Comparison of ENCODE assay signal across 24 cellular contexts in the genomic region with DNA sequence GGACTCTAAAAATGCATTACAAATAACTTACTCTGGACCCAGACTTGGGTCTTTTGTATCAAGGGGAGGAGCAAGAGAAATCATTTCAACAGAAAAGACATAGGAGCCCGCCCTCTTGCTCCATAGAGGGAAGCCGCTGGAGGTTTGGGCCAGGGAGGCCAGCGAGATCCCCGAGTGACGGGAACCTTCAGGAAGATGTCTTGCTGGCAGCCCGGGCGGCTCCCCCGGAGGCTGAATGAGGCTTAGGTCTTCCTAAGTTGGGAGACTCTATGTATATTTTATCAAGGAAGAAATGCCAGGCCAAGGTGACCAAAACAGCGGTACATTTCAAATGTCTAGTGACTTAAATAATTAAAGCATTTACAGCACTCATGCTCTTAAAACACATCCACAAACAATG.
DNase-seq lines count a peak whose midpoint lies in the region; ATAC-seq and TF ChIP-seq lines count a peak whose summit lies in the region.
"Had no signal": no experiment of that assay in that cellular context is flagged by ENCODE, and none has a peak within 500 bp of the region (broad histone marks: within the 10 kb centered on the region; RNA-seq: fewer than 3 reads in every experiment).

No MANE protein-coding gene starts in this region.

- no peak overlapping the region for H2AFZ ChIP-seq in H9 (ENCODE audit: low read length)

- no peaks in the 10 kb centered on the region for H3K9me3 ChIP-seq in BLaER1
- H3K9me3 ChIP-seq in H9 (ENCODE audit: control insufficient read depth, low read depth, low read length): no peaks in the 10 kb centered on the region
- H3K9me3 ChIP-seq in endodermal cell (ENCODE audit: control insufficient read depth, low read length): no peaks in the 10 kb centered on the region

- no peaks in the 10 kb centered on the region for H3K23me2 ChIP-seq in H9 (ENCODE audit: insufficient read length, low read depth, low read length, poor library complexity, severe bottlenecking)

- H3K27me3 ChIP-seq in BLaER1 (no peaks in the 10 kb centered on the region; the same call in 1 of the 2 replicates), H9 (ENCODE audit: insufficient read depth, low read length) (no peaks in the 10 kb centered on the region), endodermal cell (ENCODE audit: control insufficient read depth, insufficient read depth, low read length, poor library complexity, severe bottlenecking) (no peaks in the 10 kb centered on the region)

- no peak overlapping the region for H2AK5ac ChIP-seq in H9 (ENCODE audit: insufficient read length, low read length)

- H3K27me3 Mint-ChIP-seq in H9 (ENCODE audit: low read depth) (no peaks in the 10 kb centered on the region; the same call in 1 of the 2 replicates), endodermal cell (ENCODE audit: insufficient read depth) (no peaks in the 10 kb centered on the region)
- H3K27me3 Mint-ChIP-seq in activated CD4-positive, alpha-beta T cell treated with anti-CD3 and anti-CD28 coated beads for 36 hours: peaks cover 13% of the 10 kb centered on the region

- no peak overlapping the region for H2BK120ac ChIP-seq in H9 (ENCODE audit: low read depth, low read length, poor library complexity, severe bottlenecking)

- CTCF ChIA-PET in activated CD4-positive, alpha-beta T cell treated with anti-CD3 and anti-CD28 coated beads for 36 hours (lab: Charles Lee): no interaction called here

- H2BK15ac ChIP-seq in H9 (ENCODE audit: low read depth, low read length): no peak overlapping the region

- no peak overlapping the region for H3K18ac ChIP-seq in H9 (ENCODE audit: insufficient read length, low read depth, low read length)

- H3K4me1 Mint-ChIP-seq in H9 (peaks cover 24 to 26% of the 10 kb centered on the region in 2 experiments), endodermal cell (peaks cover 4% of the 10 kb centered on the region)
- no peaks in the 10 kb centered on the region for H3K4me1 Mint-ChIP-seq in activated CD4-positive, alpha-beta T cell treated with anti-CD3 and anti-CD28 coated beads for 36 hours
- H3K4me1 Mint-ChIP-seq: CD8-positive, alpha-beta memory T cell had no signal

- no peak overlapping the region for H3K4me3 ChIP-seq in BLaER1
- H3K4me3 ChIP-seq in endodermal cell (ENCODE audit: low read length): no peak overlapping the region

- H3K4me3 Mint-ChIP-seq in H9 (no peak overlapping the region), endodermal cell (no peak overlapping the region)
- H3K4me3 Mint-ChIP-seq in activated CD4-positive, alpha-beta T cell treated with anti-CD3 and anti-CD28 coated beads for 36 hours: no peak overlapping the region
- H3K4me3 Mint-ChIP-seq: CD8-positive, alpha-beta memory T cell had no signal

- 0 out of 7 replicates have a peak overlapping the region, but pooled peaks of 1 of the 3 experiments have one; percentile 23 for H3K27ac Mint-ChIP-seq in H9
- peak overlapping the region; percentile 39 for H3K27ac Mint-ChIP-seq in endodermal cell
- no peak overlapping the region for H3K27ac Mint-ChIP-seq in activated CD4-positive, alpha-beta T cell treated with anti-CD3 and anti-CD28 coated beads for 36 hours
- H3K27ac Mint-ChIP-seq: CD8-positive, alpha-beta memory T cell had no signal

- no peak for ATAC-seq in GM21360 (IDR thresholded peaks at IDR 0.05; ENCODE audit: unreplicated experiment)
- no peak for ATAC-seq in activated CD4-positive, alpha-beta T cell treated with anti-CD3 and anti-CD28 coated beads for 36 hours

- H3T11ph ChIP-seq in H9 (ENCODE audit: low read length): no peak overlapping the region

- peak; percentile 51 for DNase-seq in H9
- DNase-seq in endodermal cell: peak; percentile 75
- peak; percentile 48 for DNase-seq in left kidney (ENCODE audit: low read depth, low spot score)
- DNase-seq in activated gamma-delta T cell treated with Interleukin-2 at 50 U/mL for 16 hours: no peak
- DNase-seq in activated CD4-positive, alpha-beta T cell treated with anti-CD3 and anti-CD28 coated beads for 36 hours: no peak
- DNase-seq in stimulated activated naive CD4-positive, alpha-beta T cell treated with Interleukin-2 at 50 U/mL for 16 hours (lab: John Stamatoyannopoulos, UW): no peak
- DNase-seq: AML-193; Calu3; CD8-positive, alpha-beta memory T cell; GOT3; NCI-H1048; NCI-H1436; NCI-H1930; NCI-H2107; NCI-H524; NCI-H748 treated with DMSO at 0.1 percent for 48 hours; NK-92 treated with Interleukin-12 subunit alpha and Interleukin-12 subunit beta, amount 100 ng/mL, for 24 hours; SHP77; T-helper 1 cell had no signal

- no peak overlapping the region for H2BK5ac ChIP-seq in H9 (ENCODE audit: insufficient read length, low read length)

- H3K4ac ChIP-seq in H9 (ENCODE audit: low read depth, low read length): no peak overlapping the region

- no peaks in the 10 kb centered on the region for H3K79me1 ChIP-seq in H9 (ENCODE audit: insufficient read depth, low read depth, low read length, poor library complexity, severe bottlenecking)

- POLR2A ChIA-PET in activated CD4-positive, alpha-beta T cell treated with anti-CD3 and anti-CD28 coated beads for 36 hours (lab: Charles Lee): no interaction called here

- no peak overlapping the region for H4K91ac ChIP-seq in H9 (ENCODE audit: insufficient read length, low read depth, low read length)

- H3K27ac ChIP-seq in BLaER1 (no peak overlapping the region), H9 (ENCODE audit: insufficient read length, low read depth, low read length) (no peak overlapping the region), endodermal cell (ENCODE audit: low read depth, low read length) (no peak overlapping the region)
- H3K27ac ChIP-seq: C4-2B, HL-60, RWPE1 had no signal

- H2BK20ac ChIP-seq in H9 (ENCODE audit: low read depth, low read length, poor library complexity, severe bottlenecking): no peak overlapping the region

- H3K9ac ChIP-seq in BLaER1 (no peak overlapping the region), H9 (ENCODE audit: extremely low read depth, insufficient read length, low read length) (no peak overlapping the region), endodermal cell (ENCODE audit: extremely low read depth, low read length, poor library complexity, severe bottlenecking) (no peak overlapping the region)

- no peak overlapping the region for H3K56ac ChIP-seq in H9 (ENCODE audit: insufficient read length, low read depth, low read length)

- peaks cover 0 to 18% (median 4%) of the 10 kb centered on the region in 3 experiments; a peak in 4 of 7 replicates for H3K36me3 Mint-ChIP-seq in H9 (ENCODE audit: insufficient read depth in 1 of 3, low read depth in 3 of 3)
- H3K36me3 Mint-ChIP-seq in endodermal cell (ENCODE audit: low read depth): peaks cover 7% of the 10 kb centered on the region
- no peaks in the 10 kb centered on the region for H3K36me3 Mint-ChIP-seq in activated CD4-positive, alpha-beta T cell treated with anti-CD3 and anti-CD28 coated beads for 36 hours (ENCODE audit: low read depth)
- H3K36me3 Mint-ChIP-seq: CD8-positive, alpha-beta memory T cell had no signal

- no peak overlapping the region for H3K14ac ChIP-seq in H9 (ENCODE audit: insufficient read depth, low read length)

- H3K36me3 ChIP-seq in BLaER1 (no peaks in the 10 kb centered on the region; the same call in 1 of the 2 replicates), endodermal cell (ENCODE audit: control insufficient read depth, insufficient read depth, low read length) (no peaks in the 10 kb centered on the region)

- no peak overlapping the region for H2BK12ac ChIP-seq in H9 (ENCODE audit: insufficient read length, low read depth, low read length)

- no peak overlapping the region for H4K5ac ChIP-seq in H9 (ENCODE audit: insufficient read length, low read depth, low read length)

- intact Hi-C loops in activated CD4-positive, alpha-beta T cell treated with anti-CD3 and anti-CD28 coated beads for 36 hours (cut with DNase I, micrococcal nuclease): no loop called here

- H4K20me1 ChIP-seq in BLaER1 (no peaks in the 10 kb centered on the region), H9 (ENCODE audit: control insufficient read depth, insufficient read depth, insufficient read length) (no peaks in the 10 kb centered on the region)

- no peak overlapping the region for H4K8ac ChIP-seq in H9 (replicated peaks; ENCODE audit: insufficient read length, low read depth, low read length)

- H3K4me2 ChIP-seq in BLaER1 (peak overlapping the region; percentile 79), H9 (ENCODE audit: insufficient read depth, insufficient read length, low read length) (no peak overlapping the region)

- TF ChIP-seq CTCF in H9 (conservative IDR thresholded peaks at IDR 0.05) (peak; percentile 47; the same call in 2 of the 3 replicates), endodermal cell (conservative IDR thresholded peaks at IDR 0.05) (peak; percentile 53)

- WGBS in H9 (ENCODE audit: extremely low coverage, insufficient read length, low lambda C conversion rate): no CpG with 5 or more reads among the region's 9 CpGs
- 90 to 95% methylated on average over 5 to 9 of the region's 9 CpGs for WGBS in endodermal cell (ENCODE audit: insufficient coverage in 1 of 2, insufficient read length in 1 of 2), 2 experiments

- no peaks in the 10 kb centered on the region for H3K9me3 Mint-ChIP-seq in H9
- no peaks in the 10 kb centered on the region for H3K9me3 Mint-ChIP-seq in endodermal cell
- H3K9me3 Mint-ChIP-seq in activated CD4-positive, alpha-beta T cell treated with anti-CD3 and anti-CD28 coated beads for 36 hours (ENCODE audit: low read depth): no peaks in the 10 kb centered on the region

- H3K4me1 ChIP-seq in BLaER1: peaks cover 26% of the 10 kb centered on the region
- H3K4me1 ChIP-seq in H9 (ENCODE audit: insufficient read depth, low read length): no peaks in the 10 kb centered on the region
- H3K4me1 ChIP-seq in endodermal cell (ENCODE audit: control insufficient read depth, insufficient read depth, low read length): no peaks in the 10 kb centered on the region

- no peak overlapping the region for H3K23ac ChIP-seq in H9 (ENCODE audit: insufficient read length, low read depth, low read length)

- no peaks in the 10 kb centered on the region for H3K79me2 ChIP-seq in H9 (ENCODE audit: insufficient read depth, low read length)

Comparison
In these comparisons a context has a peak if more than half of its experiments do, and no peak if none do; other contexts are left out.
1. DNase-seq: peak in H9 (single experiment), endodermal cell (single experiment) and left kidney (single experiment); none in activated gamma-delta T cell treated with Interleukin-2 at 50 U/mL for 16 hours (single experiment), activated CD4-positive, alpha-beta T cell treated with anti-CD3 and anti-CD28 coated beads for 36 hours (single experiment) and stimulated activated naive CD4-positive, alpha-beta T cell treated with Interleukin-2 at 50 U/mL for 16 hours (single experiment).